In genomic region chr7:94436018-94436604, GRCh38 we compare ENCODE assay signal across 8 cellular contexts. TPM values are rescaled to one million over a fixed set of nuclear protein-coding genes. Genes with fewer than 3 reads are reported as not detected.
A peak's percentile ranks its signal among the peaks of the same experiment; 100 is the strongest.
DNase-seq lines count a peak whose midpoint lies in the region; ATAC-seq lines count a peak whose summit lies in the region.

No MANE protein-coding gene starts in this region.

- H3K9me3 ChIP-seq in CD4-positive, alpha-beta memory T cell (ENCODE audit: control insufficient read depth in 1 of 2, low read length in 2 of 2): no peaks in the 10 kb centered on the region

- peaks cover 9 to 14% of the 10 kb centered on the region in 2 donors for H3K27me3 Mint-ChIP-seq in CD4-positive, alpha-beta memory T cell
- peaks cover 18% of the 10 kb centered on the region for H3K27me3 Mint-ChIP-seq in activated CD4-positive, alpha-beta memory T cell treated with anti-CD3 and anti-CD28 coated beads, Interleukin-2, amount 10 ng/mL, durations not matched to agents 7 days and 5 days

- intact Hi-C loops in CD4-positive, alpha-beta memory T cell (cut with micrococcal nuclease): no loop called here

- no peak overlapping the region for H3K4me3 Mint-ChIP-seq in CD4-positive, alpha-beta memory T cell
- no peak overlapping the region for H3K4me3 Mint-ChIP-seq in activated CD4-positive, alpha-beta memory T cell treated with anti-CD3 and anti-CD28 coated beads, Interleukin-2, amount 10 ng/mL, durations not matched to agents 7 days and 5 days

- H3K4me3 ChIP-seq in CD4-positive, alpha-beta memory T cell (ENCODE audit: low read length in 2 of 2): no peak overlapping the region

- H3K36me3 Mint-ChIP-seq in CD4-positive, alpha-beta memory T cell: no peaks in the 10 kb centered on the region
- H3K36me3 Mint-ChIP-seq in activated CD4-positive, alpha-beta memory T cell treated with anti-CD3 and anti-CD28 coated beads, Interleukin-2, amount 10 ng/mL, durations not matched to agents 7 days and 5 days (ENCODE audit: low read depth): no peaks in the 10 kb centered on the region

- peak; percentile 97 for ATAC-seq in HG03342 (IDR thresholded peaks at IDR 0.05; ENCODE audit: unreplicated experiment)

- H3K27me3 ChIP-seq in CD4-positive, alpha-beta memory T cell (ENCODE audit: insufficient read depth, low read length): no peaks in the 10 kb centered on the region

- H3K9me3 Mint-ChIP-seq in CD4-positive, alpha-beta memory T cell: no peaks in the 10 kb centered on the region
- H3K9me3 Mint-ChIP-seq in activated CD4-positive, alpha-beta memory T cell treated with anti-CD3 and anti-CD28 coated beads, Interleukin-2, amount 10 ng/mL, durations not matched to agents 7 days and 5 days: no peaks in the 10 kb centered on the region

- no peaks in the 10 kb centered on the region for H3K36me3 ChIP-seq in CD4-positive, alpha-beta memory T cell (ENCODE audit: insufficient read depth, low read length)

- no peaks in the 10 kb centered on the region for H3K4me1 ChIP-seq in CD4-positive, alpha-beta memory T cell (ENCODE audit: insufficient read depth, low read length)

- DNase-seq in CD4-positive, alpha-beta memory T cell: peak; percentile 36 to 48 (median 45)
- DNase-seq in GM19240 (ENCODE audit: insufficient read length, low spot score) (peak; percentile 14), NCI-H82 (lab: John Stamatoyannopoulos, UW) (peak; percentile 89), epidermal melanocyte (ENCODE audit: insufficient read length, low spot score) (peak; percentile 38), myocyte (ENCODE audit: low read depth) (peak; percentile 91), superior temporal gyrus (ENCODE audit: extremely low spot score) (peak; percentile 89)
- DNase-seq in activated CD4-positive, alpha-beta memory T cell treated with anti-CD3 and anti-CD28 coated beads, Interleukin-2, amount 10 ng/mL, durations not matched to agents 7 days and 5 days: peak; percentile 42

- POLR2A ChIA-PET in CD4-positive, alpha-beta memory T cell (lab: Charles Lee; ENCODE audit: partially characterized antibody): no interaction called here
- POLR2A ChIA-PET in activated CD4-positive, alpha-beta memory T cell treated with anti-CD3 and anti-CD28 coated beads, Interleukin-2, amount 10 ng/mL, durations not matched to agents 7 days and 5 days (lab: Charles Lee): no interaction called here

- H3K4me1 Mint-ChIP-seq in CD4-positive, alpha-beta memory T cell: peaks cover 0 to 5% (median 2%) of the 10 kb centered on the region in 4 donors
- H3K4me1 Mint-ChIP-seq in activated CD4-positive, alpha-beta memory T cell treated with anti-CD3 and anti-CD28 coated beads, Interleukin-2, amount 10 ng/mL, durations not matched to agents 7 days and 5 days: no peaks in the 10 kb centered on the region

- H3K27ac ChIP-seq in CD4-positive, alpha-beta memory T cell (ENCODE audit: low read depth, low read length): no peak overlapping the region

- H3K27ac Mint-ChIP-seq in CD4-positive, alpha-beta memory T cell: peak overlapping the region in 1 of 7 donors; percentile 2
- no peak overlapping the region for H3K27ac Mint-ChIP-seq in activated CD4-positive, alpha-beta memory T cell treated with anti-CD3 and anti-CD28 coated beads, Interleukin-2, amount 10 ng/mL, durations not matched to agents 7 days and 5 days

- CTCF ChIA-PET in CD4-positive, alpha-beta memory T cell (lab: Charles Lee; ENCODE audit: partially characterized antibody): interaction anchor here (1.1 to 2.9 kb wide), 8 partner anchors 8 to 1193 kb away, joined by 3 to 35 read pairs (median 4); no protein-coding TSS in a partner anchor
- CTCF ChIA-PET in activated CD4-positive, alpha-beta memory T cell treated with anti-CD3 and anti-CD28 coated beads, Interleukin-2, amount 10 ng/mL, durations not matched to agents 7 days and 5 days (lab: Charles Lee): interaction anchor here (1.2 to 2.8 kb wide), 3 partner anchors 11 to 349 kb away, joined by 4 to 9 read pairs (median 7); no protein-coding TSS in a partner anchor

RNA-seq across cellular contexts. Expression of gene COL1A2, which starts 41.4 kb away (rescaled TPM):
- total RNA-seq in CD4-positive, alpha-beta memory T cell: not detected
- polyA plus RNA-seq in CD4-positive, alpha-beta memory T cell: not detected
- under 1 TPM in 1 of 2 experiments, not detected in 1; 0.08 TPM for total RNA-seq in activated CD4-positive, alpha-beta memory T cell treated with anti-CD3 and anti-CD28 coated beads, Interleukin-2, amount 10 ng/mL, durations not matched to agents 7 days and 5 days
- 1,439 and 1,654 TPM in 2 replicates for total RNA-seq in myocyte
- polyA plus RNA-seq in myocyte (2012): 6,351 TPM

Comparison
In these comparisons a context has a peak if more than half of its experiments do, and no peak if none do; other contexts are left out.
1. DNase-seq: peak in every context shown above with its lines; median percentile 91 in myocyte; 89 in NCI-H82; 89 in superior temporal gyrus; 45 in CD4-positive, alpha-beta memory T cell; 42 in activated CD4-positive, alpha-beta memory T cell treated with anti-CD3 and anti-CD28 coated beads, Interleukin-2, amount 10 ng/mL, durations not matched to agents 7 days and 5 days; 38 in epidermal melanocyte; 14 in GM19240.
2. RNA of gene COL1A2, which starts 41.4 kb away (total RNA-seq): 1,439 to 1,654 TPM in myocyte; 0.08 TPM in activated CD4-positive, alpha-beta memory T cell treated with anti-CD3 and anti-CD28 coated beads, Interleukin-2, amount 10 ng/mL, durations not matched to agents 7 days and 5 days and not detected in CD4-positive, alpha-beta memory T cell; every median in the first group is over 1,000 times any median in the second.